ENCODE assay signal across 7 cellular contexts in the genomic region with DNA sequence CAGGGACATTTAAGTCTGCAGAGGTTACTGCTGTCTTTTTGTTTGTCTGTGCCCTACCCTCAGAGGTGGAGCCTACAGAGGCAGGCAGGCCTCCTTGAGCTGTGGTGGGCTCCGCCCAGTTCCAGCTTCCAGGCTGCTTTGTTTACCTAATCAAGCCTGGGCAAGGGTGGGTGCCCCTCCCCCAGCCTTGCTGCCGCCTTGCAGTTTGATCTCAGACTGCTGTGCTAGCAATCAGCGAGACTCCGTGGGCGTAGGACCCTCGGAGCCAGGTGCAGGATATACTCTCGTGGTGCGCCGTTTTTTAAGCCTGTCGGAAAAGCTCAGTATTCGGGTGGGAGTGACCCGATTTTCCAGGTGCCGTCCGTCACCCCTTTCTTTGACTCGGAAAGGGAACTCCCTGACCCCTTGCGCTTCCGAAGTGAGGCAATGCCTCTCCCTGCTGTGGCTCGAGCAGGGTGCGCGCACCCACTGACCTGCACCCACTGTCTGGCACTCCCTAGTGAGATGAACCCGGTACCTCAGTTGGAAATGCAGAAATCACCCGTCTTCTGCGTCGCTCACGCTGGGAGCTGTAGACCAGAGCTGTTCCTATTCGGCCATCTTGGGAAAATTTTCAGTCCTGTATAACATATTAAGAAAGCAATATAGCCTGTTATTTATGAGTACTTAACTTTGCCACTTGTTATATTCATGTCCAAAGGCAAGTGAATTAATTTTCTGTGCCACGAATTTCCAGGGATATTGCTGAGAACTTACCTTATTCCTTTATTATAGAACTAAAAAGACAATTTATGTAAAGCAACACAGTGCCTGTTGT.
DNase-seq lines count a peak whose midpoint lies in the region; ATAC-seq and TF ChIP-seq lines count a peak whose summit lies in the region.
"Not testable (repeated sequence)": the region's sequence is repeated elsewhere in the genome, so short reads cannot be mapped to it uniquely, and the experiment has no call there.

No MANE protein-coding gene starts in this region.

- TF ChIP-seq POLR2A in right lobe of liver (IDR thresholded peaks at IDR 0.05), result not testable (repeated sequence)

- H3K4me3 ChIP-seq in HUES48 (ENCODE audit: low read depth, low read length), result peak overlapping the region; percentile 69
- peak overlapping the region; percentile 50 for H3K4me3 ChIP-seq in NT2/D1 (ENCODE audit: insufficient read length, low read depth)
- H3K4me3 ChIP-seq in ectodermal cell (ENCODE audit: insufficient read depth, low read depth, low read length), result peak overlapping the region; percentile 6
- H3K4me3 ChIP-seq in iPS-18a (ENCODE audit: low read length), result peak overlapping the region; percentile 72
- peak overlapping the region in 2 of 3 donors; percentile 6 to 49 for H3K4me3 ChIP-seq in right lobe of liver
- peak overlapping the region; percentile 35 for H3K4me3 ChIP-seq in neuron (ENCODE audit: low read length)

- not testable (repeated sequence) for H3K27ac ChIP-seq in HUES48 (ENCODE audit: low read depth, low read length); ectodermal cell (ENCODE audit: insufficient read depth, low read depth, low read length, poor library complexity, severe bottlenecking)
- H3K27ac ChIP-seq in iPS-18a (ENCODE audit: low read length), result peak overlapping the region; percentile 53
- peak overlapping the region in 1 of 3 donors; percentile 43 for H3K27ac ChIP-seq in right lobe of liver

- H3K27me3 ChIP-seq in HUES48 (ENCODE audit: control insufficient read depth, insufficient read depth, low read length); NT2/D1 (ENCODE audit: insufficient read depth, insufficient read length); ectodermal cell (ENCODE audit: control insufficient read depth, insufficient read depth, low read length, poor library complexity, severe bottlenecking); iPS-18a (ENCODE audit: control insufficient read depth, insufficient read depth, low read length); right lobe of liver; neuron (ENCODE audit: insufficient read depth, low read length): not testable (repeated sequence)

- H3K9ac ChIP-seq in HUES48 (ENCODE audit: low read depth, low read length) (peak overlapping the region; percentile 82), NT2/D1 (ENCODE audit: insufficient read length, low read depth) (peak overlapping the region; percentile 76), iPS-18a (ENCODE audit: low read length) (peak overlapping the region; percentile 71)

- TF ChIP-seq CTCF in right lobe of liver (IDR thresholded peaks at IDR 0.05), result not testable (repeated sequence)

- DNase-seq in DMS53 (lab: John Stamatoyannopoulos, UW) (peak; percentile 66), NT2/D1 (ENCODE audit: low read depth, low spot score) (peak; percentile 43), right lobe of liver (peak in 2 of 3 donors; percentile 24 to 64)

- H2AFZ ChIP-seq in neuron (ENCODE audit: low read depth, low read length), result peak overlapping the region; percentile 84

- 47 to 54% methylated on average over 25 to 27 of the region's 27 CpGs for WGBS in ectodermal cell, 2 experiments
- WGBS in right lobe of liver (ENCODE audit: insufficient coverage, low coverage, low lambda C conversion rate, missing lambda C conversion rate), result 79% methylated on average over 7 of the region's 27 CpGs

- not testable (repeated sequence) for H3K36me3 ChIP-seq in HUES48 (ENCODE audit: control insufficient read depth, insufficient read depth, low read length); NT2/D1 (ENCODE audit: insufficient read depth, insufficient read length, low read length); ectodermal cell (ENCODE audit: control insufficient read depth, insufficient read depth, low read length); iPS-18a (ENCODE audit: control insufficient read depth, low read depth, low read length); right lobe of liver; neuron (ENCODE audit: insufficient read depth, low read length)

- intact Hi-C loops in right lobe of liver (cut with DNase I), result not testable (repeated sequence)

- peak in 1 of 4 donors; percentile 24 for ATAC-seq in right lobe of liver

- H3K9me3 ChIP-seq in HUES48 (ENCODE audit: control insufficient read depth, insufficient read depth, low read length); NT2/D1 (ENCODE audit: insufficient read depth, low read length); ectodermal cell (ENCODE audit: control insufficient read depth, low read length); iPS-18a (ENCODE audit: control insufficient read depth, low read depth, low read length); right lobe of liver; neuron (ENCODE audit: low read length): not testable (repeated sequence)

- not testable (repeated sequence) for H3K4me1 ChIP-seq in HUES48 (ENCODE audit: control insufficient read depth, insufficient read depth, low read length); NT2/D1 (ENCODE audit: insufficient read depth, insufficient read length); ectodermal cell (ENCODE audit: control insufficient read depth, insufficient read depth, low read length); iPS-18a (ENCODE audit: control insufficient read depth, low read depth, low read length); right lobe of liver; neuron (ENCODE audit: insufficient read depth, low read length)

Comparison
In these comparisons a context has a peak if more than half of its experiments do, and no peak if none do; other contexts are left out.
1. H3K4me3 ChIP-seq: peak in every context shown above with its lines; median percentile 72 in iPS-18a; 69 in HUES48; 50 in NT2/D1; 35 in neuron; 28 in right lobe of liver; 6 in ectodermal cell.